In genomic region chr13:92573467-92574057, GRCh38 we compare ENCODE assay signal across 9 cellular contexts.
DNase-seq lines count a peak whose midpoint lies in the region; ATAC-seq and TF ChIP-seq lines count a peak whose summit lies in the region.
"Had no signal": no experiment of that assay in that cellular context is flagged by ENCODE, and none has a peak within 500 bp of the region (broad histone marks: within the 10 kb centered on the region; RNA-seq: fewer than 3 reads in every experiment).

No MANE protein-coding gene starts in this region.

- H3K4me3 ChIP-seq in GM23248 (no peak overlapping the region), OCI-LY1 (ENCODE audit: low read depth, low read length, poor library complexity, severe bottlenecking) (no peak overlapping the region)

- no peaks in the 10 kb centered on the region for H3K27me3 ChIP-seq in GM23248 (replicated peaks; ENCODE audit: insufficient read depth)
- no peaks in the 10 kb centered on the region for H3K27me3 ChIP-seq in OCI-LY1 (ENCODE audit: insufficient read depth, low read length)

- no peaks in the 10 kb centered on the region for H3K79me2 ChIP-seq in GM23248 (ENCODE audit: insufficient read depth)
- no peaks in the 10 kb centered on the region for H3K79me2 ChIP-seq in OCI-LY1 (ENCODE audit: insufficient read depth, low read length)

- 55% methylated on average over 10 of the region's 10 CpGs for WGBS in GM23248 (ENCODE audit: low coverage in 1 of 2, low lambda C conversion rate in 2 of 2, missing lambda C conversion rate in 2 of 2), 2 experiments

- no peak overlapping the region for H3K27ac ChIP-seq in GM23248
- H3K27ac ChIP-seq in OCI-LY1 (ENCODE audit: low read depth, low read length, poor library complexity, severe bottlenecking): no peak overlapping the region

- no peaks in the 10 kb centered on the region for H3K4me1 ChIP-seq in GM23248 (ENCODE audit: insufficient read depth)
- H3K4me1 ChIP-seq in OCI-LY1 (ENCODE audit: insufficient read depth, low read length, severe bottlenecking): no peaks in the 10 kb centered on the region

- no peak overlapping the region for H3K4me2 ChIP-seq in GM23248 (ENCODE audit: unreplicated experiment)
- H3K4me2 ChIP-seq in OCI-LY1 (ENCODE audit: low read length): no peak overlapping the region

- TF ChIP-seq CTCF in OCI-LY1 (IDR thresholded peaks at IDR 0.05; ENCODE audit: low read length): peak; percentile 71

- H3K9me2 ChIP-seq in GM23248 (ENCODE audit: insufficient read depth) (no peaks in the 10 kb centered on the region), OCI-LY1 (ENCODE audit: low read depth, low read length) (no peaks in the 10 kb centered on the region)

- in situ Hi-C loops in ACHN (cut with HindIII; ENCODE audit: low pct_ligation_motif_present, low pct_unique_long_range_greater_than_20kb, low sequenced_read_pairs) (no loop called here), GM23248 (cut with MboI) (no loop called here)

- H2AFZ ChIP-seq in GM23248 (no peak overlapping the region), OCI-LY1 (ENCODE audit: low read length) (no peak overlapping the region)

- H3F3A ChIP-seq in GM23248 (ENCODE audit: insufficient read depth): no peaks in the 10 kb centered on the region
- H3F3A ChIP-seq in OCI-LY1 (ENCODE audit: insufficient read depth, low read length): no peaks in the 10 kb centered on the region

- H3K9ac ChIP-seq in GM23248 (no peak overlapping the region), OCI-LY1 (ENCODE audit: low read length) (no peak overlapping the region)

- H3K9me3 ChIP-seq in GM23248 (ENCODE audit: low read depth) (no peaks in the 10 kb centered on the region), OCI-LY1 (ENCODE audit: low read length) (no peaks in the 10 kb centered on the region)

- H3K36me3 ChIP-seq in GM23248 (ENCODE audit: low read depth) (no peaks in the 10 kb centered on the region), OCI-LY1 (ENCODE audit: insufficient read depth, low read length) (no peaks in the 10 kb centered on the region)

- DNase-seq in ACHN (peak; percentile 12), GM23248 (peak; percentile 9), iPS DF 4.7 (ENCODE audit: extremely low read depth, low spot score) (peak; percentile 33)
- DNase-seq in stimulated activated CD4-positive, alpha-beta T cell treated with anti-CD3 and anti-CD28 coated beads, Interleukin-15, amount 100 ng/mL, for 24 hours: no peak
- DNase-seq: T-helper 1 cell had no signal

- H4K20me1 ChIP-seq in GM23248 (ENCODE audit: insufficient read depth) (no peaks in the 10 kb centered on the region), OCI-LY1 (ENCODE audit: insufficient read depth, low read length) (no peaks in the 10 kb centered on the region)

- ATAC-seq in GM21619 (IDR thresholded peaks at IDR 0.05; ENCODE audit: unreplicated experiment) (no peak), GM18873 (IDR thresholded peaks at IDR 0.05; ENCODE audit: low FRiP score, unreplicated experiment) (no peak), GM21723 (IDR thresholded peaks at IDR 0.05; ENCODE audit: unreplicated experiment) (no peak)
